ENCODE assay signal across 14 cellular contexts in genomic region chr7:143522309-143522916, GRCh38. TPM values are rescaled to one million over a fixed set of nuclear protein-coding genes. Genes with fewer than 3 reads are reported as not detected.
DNase-seq lines count a peak whose midpoint lies in the region; ATAC-seq, FAIRE-seq and TF ChIP-seq lines count a peak whose summit lies in the region.
"Not testable (repeated sequence)": the region's sequence is repeated elsewhere in the genome, so short reads cannot be mapped to it uniquely, and the experiment has no call there.
"Had no signal": no experiment of that assay in that cellular context is flagged by ENCODE, and none has a peak within 500 bp of the region (broad histone marks: within the 10 kb centered on the region; RNA-seq: fewer than 3 reads in every experiment).

No MANE protein-coding gene starts in this region.

- H3K23me2 ChIP-seq in H1 (ENCODE audit: low read depth, low read length): not testable (repeated sequence)

- POLR2A ChIA-PET in A549 (lab: Yijun Ruan, JAX); H1 (lab: Charles Lee; ENCODE audit: partially characterized antibody): not testable (repeated sequence)

- H4K5ac ChIP-seq in H1 (ENCODE audit: insufficient read length, low read depth, low read length): not testable (repeated sequence)

- H3K27ac ChIP-seq in A549; H1 (ENCODE audit: low read depth, low read length); heart left ventricle; pancreas; thoracic aorta: not testable (repeated sequence)

- not testable (repeated sequence) for H3K4me3 ChIP-seq in A549; MG63; H1 (ENCODE audit: extremely low read depth in 1 of 4, insufficient read depth in 2 of 4, low read depth in 3 of 4, low read length in 4 of 4); heart left ventricle; pancreas; thoracic aorta

- not testable (repeated sequence) for H4K20me1 ChIP-seq in H1 (replicated peaks in 1 of 2; ENCODE audit: control insufficient read depth in 1 of 2, insufficient read depth in 2 of 2, low read length in 2 of 2)

- TF ChIP-seq EP300 in A549 (IDR thresholded peaks at IDR 0.05); H1 (IDR thresholded peaks at IDR 0.05; ENCODE audit: borderline replicate concordance in 1 of 2, low read depth in 2 of 2, low read length in 2 of 2): not testable (repeated sequence)

- not testable (repeated sequence) for H2BK5ac ChIP-seq in H1 (ENCODE audit: low read depth, low read length)

- not testable (repeated sequence) for TF ChIP-seq CTCF in A549 (IDR thresholded peaks at IDR 0.05); H1 (IDR thresholded peaks at IDR 0.05; ENCODE audit: control extremely low read depth in 1 of 3, insufficient read depth in 1 of 3, low read depth in 1 of 3, low read length in 3 of 3); heart left ventricle (IDR thresholded peaks at IDR 0.05); pancreas (IDR thresholded peaks at IDR 0.05); thoracic aorta (IDR thresholded peaks at IDR 0.05)

- H3K18ac ChIP-seq in H1 (ENCODE audit: extremely low read depth, low read length): not testable (repeated sequence)

- H3K56ac ChIP-seq in H1 (replicated peaks; ENCODE audit: insufficient read length, low read depth, low read length): not testable (repeated sequence)

- H3K4me1 ChIP-seq in A549: peaks cover 25% of the 10 kb centered on the region
- H3K4me1 ChIP-seq in H1 (replicated peaks in 1 of 4; ENCODE audit: control insufficient read depth in 3 of 4, insufficient read depth in 4 of 4, low read length in 3 of 4): peaks cover under 1 to 10% (median 2%) of the 10 kb centered on the region in 4 experiments; a peak in 3 of 7 replicates
- peaks cover 0 to 13% (median 0%) of the 10 kb centered on the region in 12 donors for H3K4me1 ChIP-seq in heart left ventricle
- not testable (repeated sequence) for H3K4me1 ChIP-seq in pancreas; thoracic aorta (ENCODE audit: control insufficient read depth in 1 of 2, low read depth in 2 of 2)

- ATAC-seq in A549 (peak; percentile 98 to 99), heart left ventricle (peak; percentile 85 to 94 (median 90)), left lobe of liver (peak; percentile 69), pancreas (peak in 2 of 4 donors; percentile 14 to 43), thoracic aorta (ENCODE audit: insufficient number of reproducible peaks, low FRiP score, low read depth) (peak; percentile 52)

- H3K4ac ChIP-seq in H1 (replicated peaks; ENCODE audit: insufficient read length, low read depth, low read length): not testable (repeated sequence)

- not testable (repeated sequence) for H2AFZ ChIP-seq in H1 (ENCODE audit: low read length)

- H3K27me3 Mint-ChIP-seq in activated CD4-positive, alpha-beta T cell treated with anti-CD3 and anti-CD28 coated beads, Interleukin-2, amount 10 ng/mL, durations not matched to agents 24 days and 14 days: not testable (repeated sequence)

- H3K27ac Mint-ChIP-seq in activated CD4-positive, alpha-beta T cell treated with anti-CD3 and anti-CD28 coated beads, Interleukin-2, amount 10 ng/mL, durations not matched to agents 24 days and 14 days: not testable (repeated sequence)

- H3K9me3 ChIP-seq in A549; MG63; H1 (ENCODE audit: insufficient read depth in 2 of 2, low read depth in 1 of 2, low read length in 1 of 2); heart left ventricle; pancreas; thoracic aorta: not testable (repeated sequence)

- H2BK120ac ChIP-seq in H1 (replicated peaks; ENCODE audit: low read depth, low read length): not testable (repeated sequence)

- H3K36me3 Mint-ChIP-seq in activated CD4-positive, alpha-beta T cell treated with anti-CD3 and anti-CD28 coated beads, Interleukin-2, amount 10 ng/mL, durations not matched to agents 24 days and 14 days (ENCODE audit: low read depth): not testable (repeated sequence)

- H3K4me3 Mint-ChIP-seq in activated CD4-positive, alpha-beta T cell treated with anti-CD3 and anti-CD28 coated beads, Interleukin-2, amount 10 ng/mL, durations not matched to agents 24 days and 14 days: not testable (repeated sequence)

- peak; percentile 98 for FAIRE-seq in A549 (lab: Jason Lieb, UNC)
- FAIRE-seq in H1 (lab: Jason Lieb, UNC): peak; percentile 91
- FAIRE-seq in pancreas (lab: Jason Lieb, UNC): peak; percentile 96

- no CpG with 5 or more reads among the region's 9 CpGs for WGBS in A549 (ENCODE audit: missing lambda C conversion rate)
- no CpG with 5 or more reads among the region's 9 CpGs for WGBS in H1 (ENCODE audit: extremely low coverage in 1 of 2, insufficient coverage in 1 of 2, insufficient read length in 1 of 2, insufficient replicate concordance in 2 of 2, low coverage in 1 of 2, low lambda C conversion rate in 2 of 2, missing lambda C conversion rate in 1 of 2), 2 experiments
- no CpG with 5 or more reads among the region's 9 CpGs for WGBS in heart left ventricle, 4 donors
- WGBS in pancreas, 2 donors: no CpG with 5 or more reads among the region's 9 CpGs

- not testable (repeated sequence) for H3K79me2 ChIP-seq in H1 (ENCODE audit: control insufficient read depth in 1 of 2, insufficient read depth in 2 of 2, low read length in 2 of 2)

- H3K4me2 ChIP-seq in A549; H1 (ENCODE audit: insufficient read depth in 1 of 2, low read depth in 2 of 2, low read length in 2 of 2): not testable (repeated sequence)

- CTCF ChIA-PET in A549 (lab: Yijun Ruan, JAX); H1 (lab: Charles Lee; ENCODE audit: partially characterized antibody): not testable (repeated sequence)

- intact Hi-C loops in activated CD4-positive, alpha-beta T cell treated with anti-CD3 and anti-CD28 coated beads, Interleukin-2, amount 10 ng/mL, durations not matched to agents 24 days and 14 days (cut with micrococcal nuclease); heart left ventricle (cut with DNase I); pancreas (cut with DNase I): not testable (repeated sequence)

- H2AK5ac ChIP-seq in H1 (ENCODE audit: low read depth, low read length): not testable (repeated sequence)

- not testable (repeated sequence) for H2BK15ac ChIP-seq in H1 (ENCODE audit: low read length)

- not testable (repeated sequence) for H3K4me1 Mint-ChIP-seq in activated CD4-positive, alpha-beta T cell treated with anti-CD3 and anti-CD28 coated beads, Interleukin-2, amount 10 ng/mL, durations not matched to agents 24 days and 14 days

- H2BK20ac ChIP-seq in H1 (ENCODE audit: low read length): not testable (repeated sequence)

- not testable (repeated sequence) for H3K9ac ChIP-seq in H1 (replicated peaks in 1 of 4; ENCODE audit: extremely low read depth in 1 of 4, low read depth in 3 of 4, low read length in 3 of 4)

- H3K36me3 ChIP-seq in MG63; H1 (ENCODE audit: control insufficient read depth in 2 of 4, insufficient read depth in 4 of 4, low read length in 3 of 4); heart left ventricle; pancreas; thoracic aorta: not testable (repeated sequence)

- not testable (repeated sequence) for H2BK12ac ChIP-seq in H1 (ENCODE audit: low read depth, low read length)

- not testable (repeated sequence) for H3K23ac ChIP-seq in H1 (ENCODE audit: insufficient read length)

- DNase-seq in A549 (ENCODE audit: low read depth in 1 of 2, low spot score in 1 of 2); H1 (ENCODE audit: low read depth in 1 of 2, low spot score in 2 of 2); heart left ventricle; left lobe of liver (ENCODE audit: low spot score); pancreas; thoracic aorta (ENCODE audit: low spot score): not testable (repeated sequence)
- peak; percentile 28 for DNase-seq in MG63
- DNase-seq in activated CD4-positive, alpha-beta T cell treated with anti-CD3 and anti-CD28 coated beads, Interleukin-2, amount 10 ng/mL, durations not matched to agents 24 days and 14 days: peak; percentile 13

- H3K27me3 ChIP-seq in MG63; H1 (replicated peaks in 1 of 4; ENCODE audit: control insufficient read depth in 3 of 4, extremely low read depth in 1 of 4, insufficient read depth in 3 of 4, low read length in 3 of 4); heart left ventricle; pancreas; thoracic aorta (replicated peaks; ENCODE audit: insufficient read depth): not testable (repeated sequence)

- H3K9me3 Mint-ChIP-seq in activated CD4-positive, alpha-beta T cell treated with anti-CD3 and anti-CD28 coated beads, Interleukin-2, amount 10 ng/mL, durations not matched to agents 24 days and 14 days: not testable (repeated sequence)

- not testable (repeated sequence) for H3K79me1 ChIP-seq in H1 (ENCODE audit: low read depth, low read length)

- H4K91ac ChIP-seq in H1 (replicated peaks; ENCODE audit: insufficient read length, low read length): not testable (repeated sequence)

- H3K14ac ChIP-seq in H1 (ENCODE audit: insufficient read length): not testable (repeated sequence)

- not testable (repeated sequence) for H4K8ac ChIP-seq in H1 (ENCODE audit: extremely low read depth, insufficient read depth, low read length)

- TF ChIP-seq POLR2A in A549 (IDR thresholded peaks at IDR 0.05; ENCODE audit: low read length); H1 (IDR thresholded peaks at IDR 0.05; ENCODE audit: control extremely low read depth in 1 of 2, low read depth in 2 of 2, low read length in 2 of 2); heart left ventricle (IDR thresholded peaks at IDR 0.05): not testable (repeated sequence)

- TF ChIP-seq RAD21 in A549 (conservative IDR thresholded peaks at IDR 0.05 in 1 of 2, IDR thresholded peaks at IDR 0.05 in 1 of 2); H1 (IDR thresholded peaks at IDR 0.05 in 1 of 2, conservative IDR thresholded peaks at IDR 0.05 in 1 of 2; ENCODE audit: low read depth in 2 of 2, low read length in 2 of 2): not testable (repeated sequence)

RNA-seq across cellular contexts. Expression of gene TAS2R41, which starts 44.7 kb away (rescaled TPM):
- polyA plus RNA-seq in A549 (2011; rRNA removed) (not detected in 2 replicates), A549 (2017; fragmentation: RNase III; extraction: RNeasy Plus Mini Kit Qiagen cat#74134 plus additional on column Dnase treatment) (not detected in 3 replicates), H1 (2011; rRNA removed) (0.12 TPM in 1 of 2 replicates, not detected in the other), heart left ventricle (not detected), pancreas (not detected)
- not detected in 2 replicates for polyA plus RNA-seq in A549 (2012; cell fraction: cytosol; rRNA removed)
- not detected in 2 replicates for polyA plus RNA-seq in A549 (2012; cell fraction: nucleus; rRNA removed)
- polyA minus RNA-seq in A549 (2011; rRNA and poly(A)+ RNA removed): not detected in 2 replicates
- not detected in 2 replicates for total RNA-seq in MG63 (2014; rRNA removed; shearing (Covaris generic); ENCODE audit: low replicate concordance)
- total RNA-seq in activated CD4-positive, alpha-beta T cell treated with anti-CD3 and anti-CD28 coated beads, Interleukin-2, amount 10 ng/mL, durations not matched to agents 24 days and 14 days: not detected in 2 replicates
- total RNA-seq in H1 (2021; fragmentation: NEBNext Ultra II Directional; extraction: Animal tissue kit (Norgen Biotek cat#: 25700)): not detected in 2 replicates
- polyA plus RNA-seq in H1 (2011; cell fraction: cytosol; rRNA removed): not detected
- polyA plus RNA-seq in H1 (2011; cell fraction: nucleus; rRNA removed): 0.64 TPM
- polyA plus RNA-seq in H1 (2012, experiment 1 of 2): not detected in 4 replicates
- polyA plus RNA-seq in H1 (2012, experiment 2 of 2): not detected
- not detected for polyA plus RNA-seq in H1 (2013, experiment 1 of 2)
- 0.06 TPM for polyA plus RNA-seq in H1 (2013, experiment 2 of 2)
- polyA minus RNA-seq in H1 (2011; rRNA and poly(A)+ RNA removed): 2.3 and 3.0 TPM in 2 replicates
- polyA minus RNA-seq in H1 (2011; cell fraction: cytosol; rRNA and poly(A)+ RNA removed): not detected
- 6.4 TPM for polyA minus RNA-seq in H1 (2011; cell fraction: nucleus; rRNA and poly(A)+ RNA removed)
- total RNA-seq in heart left ventricle (not detected), left lobe of liver (0.45 TPM), pancreas (under 1 TPM in 1 of 6 donors, not detected in 5; 0.16 TPM), thoracic aorta (1 to 10 TPM in 1 of 2 donors, not detected in 1; 2.5 TPM)
- total RNA-seq: CD8-positive, alpha-beta memory T cell; H4; OCI-LY7; Peyer's patch; SJCRH30 had no signal
- polyA plus RNA-seq: CD14-positive monocyte; CD8-positive, alpha-beta memory T cell had no signal

RNA-seq across cellular contexts. Expression of gene CTAGE15, which starts 49.2 kb away (rescaled TPM):
- polyA plus RNA-seq in A549 (2011; rRNA removed) (not detected in 2 replicates), A549 (2017; fragmentation: RNase III; extraction: RNeasy Plus Mini Kit Qiagen cat#74134 plus additional on column Dnase treatment) (not detected in 3 replicates), H1 (2011; rRNA removed) (0.06 TPM in 1 of 2 replicates, not detected in the other), heart left ventricle (not detected), pancreas (not detected)
- not detected in 2 replicates for polyA plus RNA-seq in A549 (2012; cell fraction: cytosol; rRNA removed)
- polyA plus RNA-seq in A549 (2012; cell fraction: nucleus; rRNA removed): not detected in 2 replicates
- 0.08 and 0.10 TPM in 2 replicates for polyA minus RNA-seq in A549 (2011; rRNA and poly(A)+ RNA removed)
- total RNA-seq in MG63 (2014; rRNA removed; shearing (Covaris generic); ENCODE audit: low replicate concordance): not detected in 2 replicates
- total RNA-seq in activated CD4-positive, alpha-beta T cell treated with anti-CD3 and anti-CD28 coated beads, Interleukin-2, amount 10 ng/mL, durations not matched to agents 24 days and 14 days: 1.3 and 2.7 TPM in 2 replicates
- total RNA-seq in H1 (2021; fragmentation: NEBNext Ultra II Directional; extraction: Animal tissue kit (Norgen Biotek cat#: 25700)): 0.61 and 0.86 TPM in 2 replicates
- polyA plus RNA-seq in H1 (2011; cell fraction: cytosol; rRNA removed): 0.10 TPM
- not detected for polyA plus RNA-seq in H1 (2011; cell fraction: nucleus; rRNA removed)
- polyA plus RNA-seq in H1 (2012, experiment 1 of 2): 0.13 to 1.0 TPM (median 0.23 TPM) in 4 replicates
- not detected for polyA plus RNA-seq in H1 (2012, experiment 2 of 2)
- 0.69 TPM for polyA plus RNA-seq in H1 (2013, experiment 1 of 2)
- 0.66 TPM for polyA plus RNA-seq in H1 (2013, experiment 2 of 2)
- not detected in 2 replicates for polyA minus RNA-seq in H1 (2011; rRNA and poly(A)+ RNA removed)
- polyA minus RNA-seq in H1 (2011; cell fraction: cytosol; rRNA and poly(A)+ RNA removed): not detected
- not detected for polyA minus RNA-seq in H1 (2011; cell fraction: nucleus; rRNA and poly(A)+ RNA removed)
- total RNA-seq in heart left ventricle (under 1 TPM in 2 of 9 donors, not detected in 7; 0.24 to 0.43 TPM), left lobe of liver (0.28 TPM), pancreas (under 1 TPM in 4 of 6 donors, not detected in 2; 0.23 to 0.87 (median 0.43) TPM), thoracic aorta (not detected)
- total RNA-seq: H4, OCI-LY7, SJCRH30 had no signal
- polyA plus RNA-seq: CD14-positive monocyte had no signal
